13 cellular contexts compared by ENCODE assay signal in the genomic region with DNA sequence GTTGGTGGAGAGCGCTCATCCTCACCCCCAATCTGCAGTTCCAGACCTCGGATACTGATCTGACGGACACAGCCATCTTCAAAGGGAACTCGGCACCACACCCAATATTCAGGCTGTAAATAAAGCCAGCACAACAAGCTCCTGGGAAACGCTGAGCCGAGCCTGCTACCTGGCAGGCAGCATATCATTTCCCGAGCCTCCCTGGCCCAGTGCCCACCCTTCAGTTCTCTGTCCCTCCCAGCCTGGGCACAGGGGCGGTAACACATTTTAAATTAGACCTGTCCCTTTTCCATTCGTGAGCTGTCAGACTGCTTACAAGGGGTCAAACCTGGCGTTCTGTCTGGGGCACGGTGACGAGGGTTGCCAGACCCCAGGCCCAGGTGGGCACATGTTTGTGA.
DNase-seq lines count a peak whose midpoint lies in the region; ATAC-seq, FAIRE-seq and TF ChIP-seq lines count a peak whose summit lies in the region.
"Had no signal": no experiment of that assay in that cellular context is flagged by ENCODE, and none has a peak within 500 bp of the region (broad histone marks: within the 10 kb centered on the region; RNA-seq: fewer than 3 reads in every experiment).

No MANE protein-coding gene starts in this region.

- H3K9me3 Mint-ChIP-seq in astrocyte (ENCODE audit: unreplicated experiment), result peaks cover 22% of the 10 kb centered on the region
- H3K9me3 Mint-ChIP-seq in activated T-helper 2 cell treated with anti-CD3 and anti-CD28 coated beads, Interferon-gamma antibody, Interleukin-2, Interleukin-4, amounts not matched to agents 10 μg/mL and 5 μg/mL and 100 μg/mL, durations not matched to agents 14 hours and 24 hours and 36 hours, result peaks cover 27% of the 10 kb centered on the region
- peaks cover 18% of the 10 kb centered on the region for H3K9me3 Mint-ChIP-seq in activated CD8-positive, alpha-beta T cell treated with anti-CD3 and anti-CD28 coated beads for 36 hours

- peaks cover 3% of the 10 kb centered on the region for H3K4me1 Mint-ChIP-seq in astrocyte (ENCODE audit: low read depth, unreplicated experiment)
- H3K4me1 Mint-ChIP-seq in activated T-helper 2 cell treated with anti-CD3 and anti-CD28 coated beads, Interferon-gamma antibody, Interleukin-2, Interleukin-4, amounts not matched to agents 10 μg/mL and 5 μg/mL and 100 μg/mL, durations not matched to agents 14 hours and 24 hours and 36 hours (ENCODE audit: low read depth), result no peaks in the 10 kb centered on the region
- H3K4me1 Mint-ChIP-seq in activated CD8-positive, alpha-beta T cell treated with anti-CD3 and anti-CD28 coated beads for 36 hours (ENCODE audit: low read depth), result no peaks in the 10 kb centered on the region
- H3K4me1 Mint-ChIP-seq: activated CD4-positive, alpha-beta T cell treated with anti-CD3 and anti-CD28 coated beads, Interleukin-2, amount 10 ng/mL, durations not matched to agents 24 days and 14 days had no signal

- POLR2A ChIA-PET in activated CD8-positive, alpha-beta T cell treated with anti-CD3 and anti-CD28 coated beads for 36 hours (lab: Charles Lee), result no interaction called here

- no peak overlapping the region for H3K4me3 Mint-ChIP-seq in astrocyte (ENCODE audit: unreplicated experiment)
- H3K4me3 Mint-ChIP-seq in activated T-helper 2 cell treated with anti-CD3 and anti-CD28 coated beads, Interferon-gamma antibody, Interleukin-2, Interleukin-4, amounts not matched to agents 10 μg/mL and 5 μg/mL and 100 μg/mL, durations not matched to agents 14 hours and 24 hours and 36 hours (ENCODE audit: low read depth), result no peak overlapping the region
- no peak overlapping the region for H3K4me3 Mint-ChIP-seq in activated CD8-positive, alpha-beta T cell treated with anti-CD3 and anti-CD28 coated beads for 36 hours
- H3K4me3 Mint-ChIP-seq: activated CD4-positive, alpha-beta T cell treated with anti-CD3 and anti-CD28 coated beads, Interleukin-2, amount 10 ng/mL, durations not matched to agents 24 days and 14 days had no signal

- DNase-seq in astrocyte (ENCODE audit: low read depth) (no peak), prostate gland (ENCODE audit: low spot score) (peak; percentile 87)
- DNase-seq in activated T-helper 2 cell treated with anti-CD3 and anti-CD28 coated beads, Interferon-gamma antibody, Interleukin-2, Interleukin-4, amounts not matched to agents 10 μg/mL and 5 μg/mL and 100 μg/mL, durations not matched to agents 14 hours and 24 hours and 36 hours (ENCODE audit: low spot score), result no peak
- no peak for DNase-seq in activated CD8-positive, alpha-beta T cell treated with anti-CD3 and anti-CD28 coated beads for 36 hours
- DNase-seq: activated CD4-positive, alpha-beta T cell treated with anti-CD3 and anti-CD28 coated beads, Interleukin-2, amount 10 ng/mL, durations not matched to agents 24 days and 14 days; activated T-cell treated with anti-CD3 and anti-CD28 coated beads, Interleukin-2, amount 50 U/mL, for 1 hour; kidney glomerular epithelial cell had no signal

- peak overlapping the region; percentile 90 for H3K27ac Mint-ChIP-seq in astrocyte (ENCODE audit: unreplicated experiment)
- H3K27ac Mint-ChIP-seq in activated T-helper 2 cell treated with anti-CD3 and anti-CD28 coated beads, Interferon-gamma antibody, Interleukin-2, Interleukin-4, amounts not matched to agents 10 μg/mL and 5 μg/mL and 100 μg/mL, durations not matched to agents 14 hours and 24 hours and 36 hours, result no peak overlapping the region
- H3K27ac Mint-ChIP-seq in activated CD8-positive, alpha-beta T cell treated with anti-CD3 and anti-CD28 coated beads for 36 hours, result no peak overlapping the region
- H3K27ac Mint-ChIP-seq: activated CD4-positive, alpha-beta T cell treated with anti-CD3 and anti-CD28 coated beads, Interleukin-2, amount 10 ng/mL, durations not matched to agents 24 days and 14 days had no signal

- H3K79me2 ChIP-seq in astrocyte (ENCODE audit: insufficient read depth, low read length), result no peaks in the 10 kb centered on the region

- H3K4me2 ChIP-seq in astrocyte (ENCODE audit: low read length), result peak overlapping the region; percentile 25

- H3K9ac ChIP-seq in HUES6 (ENCODE audit: low read length) (peak overlapping the region; percentile 51), astrocyte (ENCODE audit: low read length) (no peak overlapping the region), iPS-20b (ENCODE audit: low read depth, low read length) (peak overlapping the region; percentile 73; the same call in 1 of the 2 replicates)

- TF ChIP-seq POLR2A in prostate gland (IDR thresholded peaks at IDR 0.05), result no peak
- TF ChIP-seq POLR2A in GM18505 (IDR thresholded peaks at IDR 0.05; ENCODE audit: borderline replicate concordance, extremely low read depth, insufficient read depth, insufficient read length), result no peak

- H3K4me3 ChIP-seq in HUES6 (ENCODE audit: low read depth, low read length) (peak overlapping the region; percentile 30; the same call in 1 of the 2 replicates), astrocyte (ENCODE audit: insufficient read depth, low read depth, low read length) (no peak overlapping the region), iPS-20b (ENCODE audit: low read length) (peak overlapping the region; percentile 47; the same call in 1 of the 2 replicates), prostate gland (no peak overlapping the region)

- H3K27me3 Mint-ChIP-seq in astrocyte (ENCODE audit: low read depth, unreplicated experiment), result peaks cover 2% of the 10 kb centered on the region
- no peaks in the 10 kb centered on the region for H3K27me3 Mint-ChIP-seq in activated T-helper 2 cell treated with anti-CD3 and anti-CD28 coated beads, Interferon-gamma antibody, Interleukin-2, Interleukin-4, amounts not matched to agents 10 μg/mL and 5 μg/mL and 100 μg/mL, durations not matched to agents 14 hours and 24 hours and 36 hours (ENCODE audit: low read depth)
- peaks cover 2% of the 10 kb centered on the region for H3K27me3 Mint-ChIP-seq in activated CD8-positive, alpha-beta T cell treated with anti-CD3 and anti-CD28 coated beads for 36 hours
- H3K27me3 Mint-ChIP-seq: activated CD4-positive, alpha-beta T cell treated with anti-CD3 and anti-CD28 coated beads, Interleukin-2, amount 10 ng/mL, durations not matched to agents 24 days and 14 days had no signal

- no peak for FAIRE-seq in astrocyte (lab: Jason Lieb, UNC)
- FAIRE-seq: GM18507 had no signal

- no peaks in the 10 kb centered on the region for H3K36me3 ChIP-seq in HUES6 (ENCODE audit: control insufficient read depth, insufficient read depth, low read length)
- H3K36me3 ChIP-seq in astrocyte (ENCODE audit: insufficient read depth, low read length), result no peaks in the 10 kb centered on the region
- H3K36me3 ChIP-seq in iPS-20b (ENCODE audit: insufficient read depth, low read depth, low read length), result no peaks in the 10 kb centered on the region
- H3K36me3 ChIP-seq in prostate gland, result no peaks in the 10 kb centered on the region

- WGBS in prostate gland, result 53% methylated on average over 12 of the region's 12 CpGs

- intact Hi-C loops in prostate gland (cut with DNase I), result no loop called here
- intact Hi-C loops in activated T-helper 2 cell treated with anti-CD3 and anti-CD28 coated beads, Interferon-gamma antibody, Interleukin-2, Interleukin-4, amounts not matched to agents 10 μg/mL and 5 μg/mL and 100 μg/mL, durations not matched to agents 14 hours and 24 hours and 36 hours (cut with micrococcal nuclease), result no loop called here
- intact Hi-C loops in activated CD8-positive, alpha-beta T cell treated with anti-CD3 and anti-CD28 coated beads for 36 hours (cut with micrococcal nuclease), result no loop called here

- TF ChIP-seq CTCF in astrocyte (IDR thresholded peaks at IDR 0.05; ENCODE audit: insufficient read depth, low read depth, low read length), result no peak
- no peak for TF ChIP-seq CTCF in prostate gland (IDR thresholded peaks at IDR 0.05)
- TF ChIP-seq CTCF in activated CD8-positive, alpha-beta T cell treated with anti-CD3 and anti-CD28 coated beads for 36 hours (IDR thresholded peaks at IDR 0.05), result no peak

- H3K27me3 ChIP-seq in HUES6 (ENCODE audit: control insufficient read depth, insufficient read depth, low read length) (no peaks in the 10 kb centered on the region), astrocyte (ENCODE audit: insufficient read depth, low read length) (no peaks in the 10 kb centered on the region), iPS-20b (ENCODE audit: insufficient read depth, low read length) (no peaks in the 10 kb centered on the region), prostate gland (replicated peaks; ENCODE audit: insufficient read depth) (no peaks in the 10 kb centered on the region)

- peaks cover 65% of the 10 kb centered on the region for H3K9me3 ChIP-seq in HUES6 (ENCODE audit: control insufficient read depth, insufficient read depth, low read depth, low read length)
- H3K9me3 ChIP-seq in astrocyte (ENCODE audit: insufficient read depth, low read depth, low read length), result peaks cover 9% of the 10 kb centered on the region
- peaks cover 31% of the 10 kb centered on the region for H3K9me3 ChIP-seq in iPS-20b (ENCODE audit: insufficient read depth, low read depth, low read length)
- no peaks in the 10 kb centered on the region for H3K9me3 ChIP-seq in prostate gland

- H3K4me1 ChIP-seq in HUES6 (ENCODE audit: control insufficient read depth, insufficient read depth, low read length) (peaks cover 15% of the 10 kb centered on the region), astrocyte (ENCODE audit: insufficient read depth, low read length) (no peaks in the 10 kb centered on the region), iPS-20b (ENCODE audit: insufficient read depth, low read length) (peaks cover 12% of the 10 kb centered on the region; the same call in 1 of the 2 replicates), prostate gland (replicated peaks) (no peaks in the 10 kb centered on the region)

- H3K27ac ChIP-seq in HUES6 (ENCODE audit: low read depth, low read length), result no peak overlapping the region
- H3K27ac ChIP-seq in astrocyte (ENCODE audit: low read depth, low read length), result no peak overlapping the region
- peak overlapping the region; percentile 69 for H3K27ac ChIP-seq in iPS-20b (ENCODE audit: low read length)
- H3K27ac ChIP-seq in prostate gland, result peak overlapping the region in 1 of 2 donors; percentile 23
- H3K27ac ChIP-seq: HL-60 had no signal

- H2AFZ ChIP-seq in astrocyte (ENCODE audit: low read depth, low read length), result peak overlapping the region; percentile 58

- H4K20me1 ChIP-seq in astrocyte (ENCODE audit: insufficient read depth, low read length), result no peaks in the 10 kb centered on the region

- H3K36me3 Mint-ChIP-seq in astrocyte (ENCODE audit: low read depth, unreplicated experiment), result no peaks in the 10 kb centered on the region
- H3K36me3 Mint-ChIP-seq in activated T-helper 2 cell treated with anti-CD3 and anti-CD28 coated beads, Interferon-gamma antibody, Interleukin-2, Interleukin-4, amounts not matched to agents 10 μg/mL and 5 μg/mL and 100 μg/mL, durations not matched to agents 14 hours and 24 hours and 36 hours (ENCODE audit: low read depth), result no peaks in the 10 kb centered on the region
- H3K36me3 Mint-ChIP-seq in activated CD8-positive, alpha-beta T cell treated with anti-CD3 and anti-CD28 coated beads for 36 hours (ENCODE audit: low read depth), result no peaks in the 10 kb centered on the region

- no peak for ATAC-seq in activated CD8-positive, alpha-beta T cell treated with anti-CD3 and anti-CD28 coated beads for 36 hours
- no peak for ATAC-seq in HG03159 (IDR thresholded peaks at IDR 0.05; ENCODE audit: unreplicated experiment)
- ATAC-seq in GM18505 (IDR thresholded peaks at IDR 0.05; ENCODE audit: unreplicated experiment), result no peak

- CTCF ChIA-PET in activated CD8-positive, alpha-beta T cell treated with anti-CD3 and anti-CD28 coated beads for 36 hours (lab: Charles Lee), result no interaction called here

Comparison
In these comparisons a context has a peak if more than half of its experiments do, and no peak if none do; other contexts are left out.
1. H3K4me3 ChIP-seq: peak in HUES6 (single experiment) and iPS-20b (single experiment); none in astrocyte (single experiment) and prostate gland (0 of 2).